ENCODE assay signal across 8 cellular contexts in genomic region chr7:27199820-27200760, GRCh38. TPM values are rescaled to one million over a fixed set of nuclear protein-coding genes. Genes with fewer than 3 reads are reported as not detected.
DNase-seq lines count a peak whose midpoint lies in the region; ATAC-seq and TF ChIP-seq lines count a peak whose summit lies in the region.

Gene HOXA13 (minus strand): TSS chr7:27200091. CDS start chr7:27200077, 14 bp downstream.

- H3K4me3 Mint-ChIP-seq in endothelial cell (ENCODE audit: unreplicated experiment), result peak within 1 kb of the TSS; percentile 88

- TF ChIP-seq POLR2A in Peyer's patch (IDR thresholded peaks at IDR 0.05), result no peak

- peaks cover 26% of the 10 kb centered on the region for H3K27me3 Mint-ChIP-seq in endothelial cell (ENCODE audit: unreplicated experiment)

- no peak within 1 kb of the TSS for H3K27ac Mint-ChIP-seq in endothelial cell (ENCODE audit: unreplicated experiment)

- peaks cover 26% of the 10 kb centered on the region for H3K4me1 Mint-ChIP-seq in endothelial cell (ENCODE audit: unreplicated experiment)

- ATAC-seq in HG03354 (IDR thresholded peaks at IDR 0.05; ENCODE audit: poor library complexity, severe bottlenecking, unreplicated experiment), result peak; percentile 50
- ATAC-seq in GM18519 (IDR thresholded peaks at IDR 0.05; ENCODE audit: low FRiP score, unreplicated experiment), result no peak
- no peak for ATAC-seq in GM21786 (IDR thresholded peaks at IDR 0.05; ENCODE audit: unreplicated experiment)

- H3K27me3 ChIP-seq in Peyer's patch (peaks cover 0 to 89% of the 10 kb centered on the region in 2 donors), neutrophil (peaks cover 99% of the 10 kb centered on the region)

- H3K36me3 ChIP-seq in Peyer's patch, result no peaks in the 10 kb centered on the region
- no peaks in the 10 kb centered on the region for H3K36me3 ChIP-seq in neutrophil

- H3K4me3 ChIP-seq in Peyer's patch (peak within 1 kb of the TSS; percentile 1 to 47 (median 40)), neutrophil (ENCODE audit: low read depth in 1 of 2, low read length in 1 of 2) (peak within 1 kb of the TSS; percentile 38 to 50)

- TF ChIP-seq CTCF in Peyer's patch (IDR thresholded peaks at IDR 0.05) (no peak), endothelial cell (IDR thresholded peaks at IDR 0.05; ENCODE audit: unreplicated experiment) (no peak), neutrophil (IDR thresholded peaks at IDR 0.05) (no peak)

- H3K36me3 Mint-ChIP-seq in endothelial cell (ENCODE audit: low read depth, unreplicated experiment), result no peaks in the 10 kb centered on the region

- no peak within 1 kb of the TSS for H3K27ac ChIP-seq in Peyer's patch
- no peak within 1 kb of the TSS for H3K27ac ChIP-seq in neutrophil

- H3K9me3 ChIP-seq in Peyer's patch, result peaks cover 0 to 6% (median 0%) of the 10 kb centered on the region in 4 donors
- no peaks in the 10 kb centered on the region for H3K9me3 ChIP-seq in neutrophil

- peaks cover 4 to 35% (median 13%) of the 10 kb centered on the region in 4 donors for H3K4me1 ChIP-seq in Peyer's patch
- H3K4me1 ChIP-seq in neutrophil (ENCODE audit: control insufficient read depth in 1 of 2, insufficient read depth in 1 of 2, low read depth in 1 of 2, low read length in 1 of 2), result peaks cover 40 to 48% of the 10 kb centered on the region in 2 experiments

- no peaks in the 10 kb centered on the region for H3K9me3 Mint-ChIP-seq in endothelial cell (ENCODE audit: unreplicated experiment)

- DNase-seq in EH (ENCODE audit: low read depth), result peak; percentile 88
- DNase-seq in Peyer's patch, result peak in 1 of 3 donors; percentile 58
- DNase-seq in endothelial cell (ENCODE audit: low spot score), result no peak
- DNase-seq in hypothalamus (lab: John Stamatoyannopoulos, UW), result no peak

RNA-seq across cellular contexts. Expression of gene HOXA13, which starts in this region (rescaled TPM):
- not detected for total RNA-seq in Peyer's patch
- not detected for total RNA-seq in endothelial cell (ENCODE audit: unreplicated experiment)
